1 cellular context compared by ENCODE assay signal in the genomic region with DNA sequence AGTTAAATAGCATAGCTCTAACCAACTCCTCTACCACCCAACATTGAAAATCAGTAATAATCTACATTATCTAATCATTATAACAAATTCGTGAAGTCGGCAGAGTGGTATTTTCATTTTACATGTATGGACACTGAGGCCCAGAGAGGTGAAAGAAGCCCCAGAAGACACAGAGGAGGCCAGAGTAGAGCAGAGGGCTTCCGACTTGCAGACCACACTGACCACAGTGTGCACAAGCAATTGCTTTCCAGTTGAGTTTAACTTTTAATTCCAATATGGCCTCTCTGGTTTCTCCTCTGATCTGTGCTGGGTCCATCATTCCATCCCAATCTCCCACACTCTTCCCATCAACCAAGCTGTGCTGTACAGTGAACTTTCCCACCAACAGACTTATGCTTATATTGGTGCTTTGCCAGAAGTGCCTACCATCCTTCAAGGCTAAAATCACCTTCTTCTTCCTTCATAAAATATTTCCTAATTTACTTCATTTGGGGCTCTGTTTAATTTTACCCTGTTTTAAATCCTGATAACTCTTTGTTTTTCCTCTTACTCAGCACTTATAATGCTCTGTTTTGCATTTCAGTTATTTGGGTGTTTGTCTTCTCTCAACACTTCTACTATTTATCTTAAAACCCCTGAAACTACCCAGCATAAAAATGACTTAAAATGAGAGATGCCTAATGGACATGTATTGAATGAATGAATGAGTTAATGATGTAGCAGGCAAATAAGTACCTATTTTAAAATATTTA.
A peak's percentile ranks its signal among the peaks of the same experiment; 100 is the strongest.
TF ChIP-seq lines count a peak whose summit lies in the region.

No MANE protein-coding gene starts in this region.

TF ChIP-seq in IMR-90, 13 proteins besides CTCF, POLR2A, EP300 and RAD21:
- TF ChIP-seq MAFK (IDR thresholded peaks at IDR 0.05; ENCODE audit: low read depth, low read length), result peak; percentile 80
- TF ChIP-seq CEBPB (IDR thresholded peaks at IDR 0.05; ENCODE audit: low read depth, low read length), result no peak
